Comparison of ENCODE assay signal across 8 cellular contexts in the genomic region with DNA sequence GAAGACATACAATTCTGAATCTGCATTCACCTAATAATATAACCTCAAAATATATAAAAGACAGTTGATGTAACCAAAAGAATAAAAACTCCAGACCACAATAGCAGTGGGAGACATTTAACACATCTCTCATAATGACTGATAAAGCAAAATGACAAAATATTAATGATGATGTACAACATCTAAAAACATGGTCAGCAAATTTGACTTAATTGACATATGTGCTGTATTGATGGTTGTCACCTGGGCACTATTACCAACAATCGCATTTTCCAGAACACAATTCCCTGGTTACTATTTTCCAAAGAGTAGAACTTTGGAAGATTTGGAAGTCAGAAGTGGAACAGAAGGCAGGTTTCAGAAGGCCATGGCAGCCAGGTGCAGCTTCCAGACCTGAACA.
"Had no signal": no experiment of that assay in that cellular context is flagged by ENCODE, and none has a peak within 500 bp of the region (broad histone marks: within the 10 kb centered on the region; RNA-seq: fewer than 3 reads in every experiment).

No MANE protein-coding gene starts in this region.

- DNase-seq: GDM1, GF-D8 had no signal

- ATAC-seq: GM12878 had no signal

- FAIRE-seq: G401.6, GM12878, GM12891, GM12892, GM18507, GM19239 had no signal

- H3K4me3 ChIP-seq: GM12878 had no signal
